In genomic region chr5:89016741-89017312, GRCh38 we compare ENCODE assay signal across 19 cellular contexts.
"Had no signal": no experiment of that assay in that cellular context is flagged by ENCODE, and none has a peak within 500 bp of the region (broad histone marks: within the 10 kb centered on the region; RNA-seq: fewer than 3 reads in every experiment).

No MANE protein-coding gene starts in this region.

- H3K4me2 ChIP-seq: PC-9 had no signal

- H3K4me3 Mint-ChIP-seq: activated CD4-positive, alpha-beta memory T cell treated with anti-CD3 and anti-CD28 coated beads, Interleukin-2, amount 10 ng/mL, durations not matched to agents 7 days and 5 days; activated CD4-positive, alpha-beta T cell treated with anti-CD3 and anti-CD28 coated beads for 36 hours; activated naive CD4-positive, alpha-beta T cell treated with anti-CD3 and anti-CD28 coated beads, Interleukin-2, amount 50 U/mL, for 24 hours; central memory CD8-positive, alpha-beta T cell; T-cell had no signal

- ATAC-seq: activated CD4-positive, alpha-beta T cell treated with anti-CD3 and anti-CD28 coated beads for 36 hours; body of pancreas; T-cell had no signal

- DNase-seq: activated CD4-positive, alpha-beta memory T cell treated with anti-CD3 and anti-CD28 coated beads, Interleukin-2, amount 10 ng/mL, durations not matched to agents 7 days and 5 days; activated CD4-positive, alpha-beta T cell treated with anti-CD3 and anti-CD28 coated beads for 36 hours; activated CD4-positive, alpha-beta T cell treated with anti-CD3 and anti-CD28 coated beads, Interleukin-2, amount 50 U/mL, for 1 hour; activated T-cell treated with anti-CD3 and anti-CD28 coated beads for 4 hours; aorta; body of pancreas; NCI-H1048; NCI-H146; NCI-H187 treated with DMSO at 0.1 percent for 48 hours; NCI-H2081 treated with DMSO at 0.1 percent for 48 hours; NCI-H446; PC-9; SHP77 treated with DMSO at 0.1 percent for 48 hours; T-cell; T-helper 2 cell; T1000 had no signal

- H3K27ac ChIP-seq: body of pancreas, PC-9 had no signal

- FAIRE-seq: TTC549 had no signal

- H3K4me1 ChIP-seq: body of pancreas had no signal

- H3K9me3 ChIP-seq: body of pancreas had no signal

- H3K27me3 Mint-ChIP-seq: activated CD4-positive, alpha-beta memory T cell treated with anti-CD3 and anti-CD28 coated beads, Interleukin-2, amount 10 ng/mL, durations not matched to agents 7 days and 5 days; activated CD4-positive, alpha-beta T cell treated with anti-CD3 and anti-CD28 coated beads for 36 hours; central memory CD8-positive, alpha-beta T cell had no signal

- H3K27ac Mint-ChIP-seq: activated CD4-positive, alpha-beta memory T cell treated with anti-CD3 and anti-CD28 coated beads, Interleukin-2, amount 10 ng/mL, durations not matched to agents 7 days and 5 days; activated CD4-positive, alpha-beta T cell treated with anti-CD3 and anti-CD28 coated beads for 36 hours; activated naive CD4-positive, alpha-beta T cell treated with anti-CD3 and anti-CD28 coated beads, Interleukin-2, amount 50 U/mL, for 24 hours had no signal

- H2AFZ ChIP-seq: PC-9 had no signal

- H3K36me3 Mint-ChIP-seq: activated naive CD4-positive, alpha-beta T cell treated with anti-CD3 and anti-CD28 coated beads, Interleukin-2, amount 50 U/mL, for 24 hours; T-cell had no signal

- H3K4me1 Mint-ChIP-seq: activated CD4-positive, alpha-beta memory T cell treated with anti-CD3 and anti-CD28 coated beads, Interleukin-2, amount 10 ng/mL, durations not matched to agents 7 days and 5 days; activated CD4-positive, alpha-beta T cell treated with anti-CD3 and anti-CD28 coated beads for 36 hours; activated naive CD4-positive, alpha-beta T cell treated with anti-CD3 and anti-CD28 coated beads, Interleukin-2, amount 50 U/mL, for 24 hours; central memory CD8-positive, alpha-beta T cell; T-cell had no signal

- H3K27me3 ChIP-seq: body of pancreas had no signal

- H3K9me3 Mint-ChIP-seq: activated CD4-positive, alpha-beta memory T cell treated with anti-CD3 and anti-CD28 coated beads, Interleukin-2, amount 10 ng/mL, durations not matched to agents 7 days and 5 days; activated naive CD4-positive, alpha-beta T cell treated with anti-CD3 and anti-CD28 coated beads, Interleukin-2, amount 50 U/mL, for 24 hours; central memory CD8-positive, alpha-beta T cell; T-cell had no signal

- H3K4me3 ChIP-seq: body of pancreas, PC-9 had no signal
